ENCODE assay signal across 13 cellular contexts in the genomic region with DNA sequence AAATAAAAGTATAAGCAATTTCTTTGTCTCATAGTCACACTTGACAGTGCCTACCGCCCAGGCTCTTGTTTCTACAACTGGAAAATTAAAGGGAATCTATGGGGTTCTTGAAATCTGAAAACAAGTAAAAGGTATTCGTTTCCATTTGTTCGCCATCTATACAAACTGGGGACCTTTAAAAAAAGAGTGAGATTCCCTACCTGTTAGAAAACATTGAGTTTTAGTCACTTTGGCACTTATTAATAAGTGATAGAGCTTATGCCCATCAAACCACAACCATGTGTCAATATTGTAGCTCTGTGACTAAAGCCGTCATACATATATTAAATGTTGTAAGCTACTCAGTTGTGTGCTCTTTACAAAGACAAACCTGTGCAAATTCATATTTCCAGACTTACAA.
"Had no signal": no experiment of that assay in that cellular context is flagged by ENCODE, and none has a peak within 500 bp of the region (broad histone marks: within the 10 kb centered on the region; RNA-seq: fewer than 3 reads in every experiment).

No MANE protein-coding gene starts in this region.

- H3K36me3 ChIP-seq: spleen had no signal

- H3K27me3 ChIP-seq: body of pancreas, foreskin keratinocyte, right atrium auricular region, testis, upper lobe of left lung had no signal

- H3K27ac ChIP-seq: body of pancreas, foreskin keratinocyte, right atrium auricular region, spleen, testis, upper lobe of left lung, VCaP had no signal

- H3K4me3 ChIP-seq: body of pancreas, right atrium auricular region, spleen, testis, upper lobe of left lung had no signal

- H3K4me1 ChIP-seq: foreskin keratinocyte, spleen, testis had no signal

- H3K9me3 ChIP-seq: body of pancreas, right atrium auricular region, spleen, testis, upper lobe of left lung had no signal

- DNase-seq: activated CD4-positive, alpha-beta T cell treated with anti-CD3 and anti-CD28 coated beads, Interleukin-2, amount 50 U/mL, for 48 hours; activated CD8-positive, alpha-beta memory T cell treated with anti-CD3 and anti-CD28 coated beads, Interleukin-2, amount 10 ng/mL, durations not matched to agents 7 days and 5 days; activated naive CD4-positive, alpha-beta T cell treated with anti-CD3 and anti-CD28 coated beads, Interleukin-2, amount 10 ng/mL, durations not matched to agents 7 days and 5 days; activated T-cell treated with anti-CD3 and anti-CD28 coated beads, Interleukin-2, amount 50 U/mL, for 1 hour; body of pancreas; effector memory CD8-positive, alpha-beta T cell; foreskin keratinocyte; spleen; stimulated activated naive CD8-positive, alpha-beta T cell treated with anti-CD3 and anti-CD28 coated beads, Interleukin-15, amount 100 ng/mL, for 72 hours; testis; upper lobe of left lung had no signal
